In genomic region chr4:143700420-143701352, GRCh38 we compare ENCODE assay signal across 7 cellular contexts. TPM values are rescaled to one million over a fixed set of nuclear protein-coding genes. Genes with fewer than 3 reads are reported as not detected.
DNase-seq lines count a peak whose midpoint lies in the region; ATAC-seq and TF ChIP-seq lines count a peak whose summit lies in the region.

FREM3 (minus strand) TSS chr4:143700675; CDS start chr4:143700675, 0 bp downstream.

- H3F3A ChIP-seq in GM23338 (replicated peaks; ENCODE audit: low read depth), result no peaks in the 10 kb centered on the region

- peaks cover 50% of the 10 kb centered on the region for H3K27me3 ChIP-seq in GM23338 (ENCODE audit: insufficient read depth)
- H3K27me3 ChIP-seq in gastrocnemius medialis, result peaks cover 6 to 25% (median 18%) of the 10 kb centered on the region in 3 donors

- intact Hi-C loops in left cardiac atrium (cut with DNase I), result no loop called here
- intact Hi-C loops in gastrocnemius medialis (cut with DNase I; ENCODE audit: low total_unique reads), result no loop called here

- no peak within 1 kb of the TSS for H3K27ac ChIP-seq in GM23338 (ENCODE audit: low read depth)
- H3K27ac ChIP-seq in gastrocnemius medialis, result no peak within 1 kb of the TSS

- ATAC-seq in GM23338, result peak; percentile 79
- ATAC-seq in T-cell (replicated peaks in 1 of 4), result peak in 2 of 4 experiments; percentile 40 to 50
- ATAC-seq in left cardiac atrium, result peak; percentile 34 to 67
- ATAC-seq in gastrocnemius medialis, result no peak
- ATAC-seq in GM19397 (IDR thresholded peaks at IDR 0.05; ENCODE audit: unreplicated experiment), result no peak

- DNase-seq in GM23338 (ENCODE audit: low spot score), result peak; percentile 72
- no peak for DNase-seq in T-cell
- DNase-seq in left cardiac atrium, result no peak
- DNase-seq in gastrocnemius medialis, result no peak
- DNase-seq in CD1c-positive myeloid dendritic cell (ENCODE audit: extremely low spot score), result no peak
- no peak for DNase-seq in HPDE6-E6E7 (ENCODE audit: extremely low spot score)

- H3K27me3 Mint-ChIP-seq in GM23338 (ENCODE audit: insufficient read depth, low read depth, poor library complexity) (peaks cover 40% of the 10 kb centered on the region), T-cell (peaks cover 33 to 45% of the 10 kb centered on the region in 2 donors)

- H3K4me1 Mint-ChIP-seq in GM23338, result peaks cover 2% of the 10 kb centered on the region; the same call in 1 of the 3 replicates
- peaks cover 11 to 25% (median 19%) of the 10 kb centered on the region in 3 donors for H3K4me1 Mint-ChIP-seq in T-cell

- POLR2A ChIA-PET in T-cell (lab: Charles Lee), result interaction anchor here in 1 of 2 donors (0.6 kb wide), 1 partner anchor 21 kb away, joined by 5 read pairs; no protein-coding TSS in a partner anchor

- H3K4me3 ChIP-seq in GM23338 (peak within 1 kb of the TSS; percentile 77), gastrocnemius medialis (peak within 1 kb of the TSS; percentile 33 to 55 (median 49))

- H3K4me1 ChIP-seq in GM23338 (ENCODE audit: insufficient read depth) (peaks cover 5% of the 10 kb centered on the region; the same call in 1 of the 2 replicates), gastrocnemius medialis (peaks cover 4 to 16% of the 10 kb centered on the region in 2 donors)

- no peak within 1 kb of the TSS for H3K27ac Mint-ChIP-seq in GM23338
- H3K27ac Mint-ChIP-seq in T-cell, result no peak within 1 kb of the TSS

- H3K4me2 ChIP-seq in GM23338, result peak within 1 kb of the TSS; percentile 97

- in situ Hi-C loops in gastrocnemius medialis (cut with MboI; ENCODE audit: low sequenced_read_pairs in 4 of 4), result no loop called here

- H2AFZ ChIP-seq in GM23338, result peak within 1 kb of the TSS; percentile 95

- TF ChIP-seq CTCF in GM23338 (conservative IDR thresholded peaks at IDR 0.05; ENCODE audit: low read depth in 2 of 2) (no peak), gastrocnemius medialis (IDR thresholded peaks at IDR 0.05 in 4 of 5, conservative IDR thresholded peaks at IDR 0.05 in 1 of 5) (no peak)

- H3K36me3 ChIP-seq in GM23338 (ENCODE audit: insufficient read depth), result no peaks in the 10 kb centered on the region
- no peaks in the 10 kb centered on the region for H3K36me3 ChIP-seq in gastrocnemius medialis

- H3K79me2 ChIP-seq in GM23338 (replicated peaks; ENCODE audit: insufficient read depth), result no peaks in the 10 kb centered on the region

- no peaks in the 10 kb centered on the region for H3K9me3 ChIP-seq in gastrocnemius medialis

- CTCF ChIA-PET in T-cell (lab: Charles Lee), result no interaction called here

- H3K9me2 ChIP-seq in GM23338 (ENCODE audit: insufficient read depth), result peaks cover 11% of the 10 kb centered on the region

- peak within 1 kb of the TSS; percentile 78 for H3K4me3 Mint-ChIP-seq in GM23338
- peak within 1 kb of the TSS in 2 of 3 donors; percentile 65 to 79 for H3K4me3 Mint-ChIP-seq in T-cell

- no peaks in the 10 kb centered on the region for H4K20me1 ChIP-seq in GM23338 (replicated peaks; ENCODE audit: insufficient read depth)

- TF ChIP-seq POLR2A in gastrocnemius medialis (IDR thresholded peaks at IDR 0.05), result no peak

- peaks cover 9% of the 10 kb centered on the region; the same call in 2 of the 3 replicates for H3K9me3 Mint-ChIP-seq in GM23338
- H3K9me3 Mint-ChIP-seq in T-cell, result peaks cover 0 to 3% (median 3%) of the 10 kb centered on the region in 3 donors

- H3K36me3 Mint-ChIP-seq in GM23338 (ENCODE audit: low read depth) (no peaks in the 10 kb centered on the region), T-cell (no peaks in the 10 kb centered on the region)

TF ChIP-seq in GM23338, 12 proteins besides CTCF, POLR2A, EP300 and RAD21:
- peak; percentile 52 for TF ChIP-seq EZH2 (IDR thresholded peaks at IDR 0.05; ENCODE audit: low read depth, unreplicated experiment)
- TF ChIP-seq STAT1 (IDR thresholded peaks at IDR 0.05; ENCODE audit: unreplicated experiment), result no peak
TF ChIP-seq in GM23338: peak in this region for 1.

RNA-seq across cellular contexts. Expression of gene FREM3, which starts in this region (rescaled TPM):
- total RNA-seq in GM23338 (2014; rRNA removed; shearing (Covaris generic)), result 0.07 and 0.08 TPM in 2 replicates
- polyA plus RNA-seq in GM23338 (2016; fragmentation: Nextera tagmentation; extraction: Ambion mirVana), result 0.03 and 0.28 TPM in 2 replicates
- under 1 TPM in 4 of 5 donors, not detected in 1; 0.09 to 0.43 (median 0.21) TPM for total RNA-seq in T-cell
- under 1 TPM in 1 of 2 donors, not detected in 1; 0.08 TPM for total RNA-seq in left cardiac atrium
- total RNA-seq in gastrocnemius medialis, result not detected

Comparison
In these comparisons a context has a peak if more than half of its experiments do, and no peak if none do; other contexts are left out.
1. Peak in DNase-seq, ATAC-seq, H3K4me3 ChIP-seq and H3K4me2 ChIP-seq in GM23338; RNA of the gene not detected or under 1 TPM.
2. Peak in ATAC-seq in left cardiac atrium; RNA of the gene not detected or under 1 TPM.